8 cellular contexts compared by ENCODE assay signal in the genomic region with DNA sequence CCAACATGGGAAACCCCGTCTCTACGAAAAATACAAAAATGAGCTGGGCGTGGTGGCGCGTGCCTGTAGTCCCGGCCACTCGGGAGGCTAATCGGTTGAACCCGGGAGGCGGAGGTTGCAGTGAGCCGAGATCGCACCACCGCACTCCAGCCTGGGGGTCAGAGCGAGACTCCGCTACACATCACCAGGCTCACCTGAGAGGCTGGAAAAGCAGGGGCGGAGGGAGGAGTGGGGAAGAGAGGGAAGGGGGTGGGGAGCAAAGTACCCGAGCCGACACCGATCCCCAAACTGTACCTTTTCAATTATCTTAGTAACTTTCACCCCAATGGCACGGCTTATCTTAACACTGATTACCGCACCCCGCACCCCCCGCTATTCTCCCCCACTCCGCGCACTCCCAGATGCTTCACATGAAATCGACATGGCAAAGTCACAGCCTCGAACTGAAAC. TPM values are rescaled to one million over a fixed set of nuclear protein-coding genes. Genes with fewer than 3 reads are reported as not detected.
A peak's percentile ranks its signal among the peaks of the same experiment; 100 is the strongest.
DNase-seq lines count a peak whose midpoint lies in the region; ATAC-seq, FAIRE-seq and TF ChIP-seq lines count a peak whose summit lies in the region.

No MANE protein-coding gene starts in this region.

- H3K9ac ChIP-seq in HCT116 (ENCODE audit: low read length), result no peak overlapping the region

- peak overlapping the region; percentile 58 for H2AFZ ChIP-seq in HCT116 (ENCODE audit: low read depth, low read length, poor library complexity, severe bottlenecking)

- H3K4me3 Mint-ChIP-seq in activated CD4-positive, alpha-beta memory T cell treated with anti-CD3 and anti-CD28 coated beads, Interleukin-2, amount 10 ng/mL, durations not matched to agents 7 days and 5 days, result peak overlapping the region; percentile 33

- H3K27me3 Mint-ChIP-seq in activated CD4-positive, alpha-beta memory T cell treated with anti-CD3 and anti-CD28 coated beads, Interleukin-2, amount 10 ng/mL, durations not matched to agents 7 days and 5 days, result peaks cover 34% of the 10 kb centered on the region

- ATAC-seq in HCT116, result peak; percentile 41

- peaks cover 9% of the 10 kb centered on the region for H3K4me1 Mint-ChIP-seq in activated CD4-positive, alpha-beta memory T cell treated with anti-CD3 and anti-CD28 coated beads, Interleukin-2, amount 10 ng/mL, durations not matched to agents 7 days and 5 days

- H3K4me2 ChIP-seq in HCT116 (ENCODE audit: low read length), result peak overlapping the region; percentile 61

- RAD21 ChIA-PET in HCT116 (lab: Charles Lee; ENCODE audit: low non-redundant PET in 1 of 2, low total read pairs in 2 of 2, uncharacterized antibody in 2 of 2, unreplicated experiment in 2 of 2), result no interaction called here

- no peaks in the 10 kb centered on the region for H3K9me3 Mint-ChIP-seq in activated CD4-positive, alpha-beta memory T cell treated with anti-CD3 and anti-CD28 coated beads, Interleukin-2, amount 10 ng/mL, durations not matched to agents 7 days and 5 days

- no TSS peak for BruUV-seq in HCT116 (replicated peaks; lab: Mats Ljungman, UMichigan)

- no peak for TF ChIP-seq RAD21 in HCT116 (IDR thresholded peaks at IDR 0.05; ENCODE audit: low read depth)

- peaks cover 0 to 9% of the 10 kb centered on the region in 2 experiments; a peak in 1 of 4 replicates for H3K4me1 ChIP-seq in HCT116 (ENCODE audit: control insufficient read depth in 1 of 2, insufficient read depth in 2 of 2, low read length in 2 of 2)
- peaks cover 0 to 17% of the 10 kb centered on the region in 2 donors for H3K4me1 ChIP-seq in right atrium auricular region

- CTCF ChIA-PET in HCT116 (lab: Charles Lee), result interaction anchor here (0.6 to 2.6 kb wide), 6 partner anchors 10 to 412 kb away, joined by 3 to 11 read pairs (median 4); no protein-coding TSS in a partner anchor
- CTCF ChIA-PET in activated CD4-positive, alpha-beta memory T cell treated with anti-CD3 and anti-CD28 coated beads, Interleukin-2, amount 10 ng/mL, durations not matched to agents 7 days and 5 days (lab: Charles Lee), result interaction anchor here (0.6 to 2.3 kb wide), 9 partner anchors 15 to 279 kb away, joined by 3 to 14 read pairs (median 3); no protein-coding TSS in a partner anchor

- H3K36me3 ChIP-seq in HCT116 (ENCODE audit: control insufficient read depth in 1 of 2, insufficient read depth in 2 of 2, low read length in 2 of 2), result no peaks in the 10 kb centered on the region
- H3K36me3 ChIP-seq in right atrium auricular region, result no peaks in the 10 kb centered on the region

- H3K27ac ChIP-seq in HCT116 (ENCODE audit: low read depth, low read length) (no peak overlapping the region), right atrium auricular region (peak overlapping the region; percentile 89 to 91)

- no peaks in the 10 kb centered on the region for H3K9me2 ChIP-seq in HCT116 (ENCODE audit: insufficient read depth)

- no peak overlapping the region for H3K27ac Mint-ChIP-seq in activated CD4-positive, alpha-beta memory T cell treated with anti-CD3 and anti-CD28 coated beads, Interleukin-2, amount 10 ng/mL, durations not matched to agents 7 days and 5 days

- H3K4me3 ChIP-seq in HCT116 (replicated peaks in 1 of 2; ENCODE audit: low read depth in 1 of 2, low read length in 2 of 2), result peak overlapping the region; percentile 18 to 25; a peak in 3 of 4 replicates
- H3K4me3 ChIP-seq in right atrium auricular region, result peak overlapping the region; percentile 31 to 63
- H3K4me3 ChIP-seq in skeletal muscle cell (ENCODE audit: low read depth, low read length), result peak overlapping the region; percentile 52

- DNase-seq in HCT116 (ENCODE audit: low read depth, low spot score) (no peak), right atrium auricular region (ENCODE audit: low spot score) (peak; percentile 58), skeletal muscle cell (ENCODE audit: low read depth) (no peak), kidney tubule cell (ENCODE audit: low spot score) (no peak), mesenteric fat pad (ENCODE audit: low spot score) (no peak), GM19239 (ENCODE audit: insufficient read length, low spot score) (no peak)
- no peak for DNase-seq in activated CD4-positive, alpha-beta memory T cell treated with anti-CD3 and anti-CD28 coated beads, Interleukin-2, amount 10 ng/mL, durations not matched to agents 7 days and 5 days
- DNase-seq in central memory CD4-positive, alpha-beta T cell, result no peak

- no peaks in the 10 kb centered on the region for H4K20me1 ChIP-seq in HCT116 (ENCODE audit: insufficient read depth)

- POLR2A ChIA-PET in HCT116 (lab: Charles Lee), result interaction anchor here (0.6 kb wide), 1 partner anchor 24 kb away, joined by 3 read pairs; no protein-coding TSS in a partner anchor
- POLR2A ChIA-PET in activated CD4-positive, alpha-beta memory T cell treated with anti-CD3 and anti-CD28 coated beads, Interleukin-2, amount 10 ng/mL, durations not matched to agents 7 days and 5 days (lab: Charles Lee), result no interaction called here

- TF ChIP-seq CTCF in HCT116 (IDR thresholded peaks at IDR 0.05 in 2 of 3, conservative IDR thresholded peaks at IDR 0.05 in 1 of 3; ENCODE audit: borderline replicate concordance in 1 of 3, insufficient read depth in 1 of 3, low read depth in 2 of 3, low read length in 2 of 3) (no peak), right atrium auricular region (IDR thresholded peaks at IDR 0.05) (no peak)

- H3K79me2 ChIP-seq in HCT116 (ENCODE audit: insufficient read depth, low read length), result no peaks in the 10 kb centered on the region

- no peak for TF ChIP-seq POLR2A in HCT116 (IDR thresholded peaks at IDR 0.05; ENCODE audit: borderline replicate concordance, extremely low read depth, insufficient read depth, insufficient read length)

- no peak for FAIRE-seq in GM19239 (lab: Jason Lieb, UNC)

- H3K27me3 ChIP-seq in HCT116 (ENCODE audit: insufficient read depth, low read length) (peaks cover 5% of the 10 kb centered on the region; the same call in 1 of the 2 replicates), right atrium auricular region (no peaks in the 10 kb centered on the region)

- intact Hi-C loops in HCT116 (cut with micrococcal nuclease), result loop anchor here (2.0 to 10.0 kb wide), 3 partner anchors 154 to 541 kb away; no protein-coding TSS in a partner anchor

- H3K36me3 Mint-ChIP-seq in activated CD4-positive, alpha-beta memory T cell treated with anti-CD3 and anti-CD28 coated beads, Interleukin-2, amount 10 ng/mL, durations not matched to agents 7 days and 5 days (ENCODE audit: low read depth), result no peaks in the 10 kb centered on the region

- H3K9me3 ChIP-seq in HCT116 (ENCODE audit: control insufficient read depth in 1 of 2, insufficient read depth in 1 of 2, low read depth in 1 of 2, low read length in 2 of 2) (no peaks in the 10 kb centered on the region), right atrium auricular region (no peaks in the 10 kb centered on the region)

TF ChIP-seq in HCT116, 20 proteins besides CTCF, POLR2A, EP300 and RAD21 (continues in another document):
- TF ChIP-seq ZNF274 (IDR thresholded peaks at IDR 0.05; ENCODE audit: low read depth, low read length) (no peak), JUND (IDR thresholded peaks at IDR 0.05) (no peak), ELF1 (IDR thresholded peaks at IDR 0.05; ENCODE audit: borderline replicate concordance, low read depth) (no peak), CEBPB (IDR thresholded peaks at IDR 0.05; ENCODE audit: low read depth) (no peak), FOSL1 (IDR thresholded peaks at IDR 0.05; ENCODE audit: low read depth) (no peak), ZFX (IDR thresholded peaks at IDR 0.05) (no peak), CBX3 (IDR thresholded peaks at IDR 0.05; ENCODE audit: low read depth) (no peak), EGR1 (IDR thresholded peaks at IDR 0.05; ENCODE audit: low read depth) (no peak), SIN3A (IDR thresholded peaks at IDR 0.05; ENCODE audit: low read depth) (no peak), SRF (IDR thresholded peaks at IDR 0.05; ENCODE audit: low read depth) (no peak), POLR2AphosphoS5 (IDR thresholded peaks at IDR 0.05; ENCODE audit: low read depth, low read length) (no peak), SP1 (IDR thresholded peaks at IDR 0.05; ENCODE audit: low read depth) (no peak), EZH2phosphoT487 (IDR thresholded peaks at IDR 0.05; ENCODE audit: borderline replicate concordance) (no peak)
- TF ChIP-seq, protein P1, sequence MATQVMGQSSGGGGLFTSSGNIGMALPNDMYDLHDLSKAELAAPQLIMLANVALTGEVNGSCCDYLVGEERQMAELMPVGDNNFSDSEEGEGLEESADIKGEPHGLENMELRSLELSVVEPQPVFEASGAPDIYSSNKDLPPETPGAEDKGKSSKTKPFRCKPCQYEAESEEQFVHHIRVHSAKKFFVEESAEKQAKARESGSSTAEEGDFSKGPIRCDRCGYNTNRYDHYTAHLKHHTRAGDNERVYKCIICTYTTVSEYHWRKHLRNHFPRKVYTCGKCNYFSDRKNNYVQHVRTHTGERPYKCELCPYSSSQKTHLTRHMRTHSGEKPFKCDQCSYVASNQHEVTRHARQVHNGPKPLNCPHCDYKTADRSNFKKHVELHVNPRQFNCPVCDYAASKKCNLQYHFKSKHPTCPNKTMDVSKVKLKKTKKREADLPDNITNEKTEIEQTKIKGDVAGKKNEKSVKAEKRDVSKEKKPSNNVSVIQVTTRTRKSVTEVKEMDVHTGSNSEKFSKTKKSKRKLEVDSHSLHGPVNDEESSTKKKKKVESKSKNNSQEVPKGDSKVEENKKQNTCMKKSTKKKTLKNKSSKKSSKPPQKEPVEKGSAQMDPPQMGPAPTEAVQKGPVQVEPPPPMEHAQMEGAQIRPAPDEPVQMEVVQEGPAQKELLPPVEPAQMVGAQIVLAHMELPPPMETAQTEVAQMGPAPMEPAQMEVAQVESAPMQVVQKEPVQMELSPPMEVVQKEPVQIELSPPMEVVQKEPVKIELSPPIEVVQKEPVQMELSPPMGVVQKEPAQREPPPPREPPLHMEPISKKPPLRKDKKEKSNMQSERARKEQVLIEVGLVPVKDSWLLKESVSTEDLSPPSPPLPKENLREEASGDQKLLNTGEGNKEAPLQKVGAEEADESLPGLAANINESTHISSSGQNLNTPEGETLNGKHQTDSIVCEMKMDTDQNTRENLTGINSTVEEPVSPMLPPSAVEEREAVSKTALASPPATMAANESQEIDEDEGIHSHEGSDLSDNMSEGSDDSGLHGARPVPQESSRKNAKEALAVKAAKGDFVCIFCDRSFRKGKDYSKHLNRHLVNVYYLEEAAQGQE (IDR thresholded peaks at IDR 0.05; ENCODE audit: low read depth), result no peak

RNA-seq across cellular contexts. Expression of a gene that starts 46.4 kb away (rescaled TPM):
- total RNA-seq in HCT116 (2021; ENCODE audit: unreplicated experiment) (3.3 TPM), right atrium auricular region (100 to 1,000 TPM; 211 to 258 TPM), mesenteric fat pad (36.4 TPM)
- 2.4 and 2.9 TPM in 2 replicates for polyA plus RNA-seq in HCT116 (2012)
- total RNA-seq in activated CD4-positive, alpha-beta memory T cell treated with anti-CD3 and anti-CD28 coated beads, Interleukin-2, amount 10 ng/mL, durations not matched to agents 7 days and 5 days, result 1 to 10 TPM; 5.5 to 5.7 TPM

RNA-seq across cellular contexts. Expression of a gene that starts 50.9 kb away (rescaled TPM):
- total RNA-seq in HCT116 (2021; ENCODE audit: unreplicated experiment), result not detected
- polyA plus RNA-seq in HCT116 (2012), result 0.12 TPM in 1 of 2 replicates, not detected in the other
- not detected for total RNA-seq in activated CD4-positive, alpha-beta memory T cell treated with anti-CD3 and anti-CD28 coated beads, Interleukin-2, amount 10 ng/mL, durations not matched to agents 7 days and 5 days
- 1 to 10 TPM in 1 of 2 donors, under 1 TPM in 1; 0.74 to 1.3 TPM for total RNA-seq in right atrium auricular region
- not detected for total RNA-seq in mesenteric fat pad
